In the genomic region with DNA sequence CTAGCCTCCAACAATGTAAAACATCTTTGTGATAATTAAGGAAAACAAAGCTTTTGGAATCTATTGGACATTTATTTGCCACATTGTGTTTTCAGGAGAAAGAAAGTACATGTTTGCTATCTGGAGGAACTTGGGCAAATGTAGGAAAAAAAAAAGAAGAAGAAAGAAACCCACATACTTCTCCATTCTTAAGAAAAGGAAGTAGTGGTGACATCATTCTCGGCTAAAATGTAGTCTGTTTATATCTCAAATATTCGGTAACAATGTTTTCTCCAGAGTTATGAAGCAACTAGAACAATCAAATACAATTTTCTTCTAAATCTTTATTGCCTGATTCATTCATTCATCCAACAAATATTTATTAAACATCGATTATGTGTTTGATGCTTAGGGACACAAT, we compare ENCODE assay signal across 11 cellular contexts. TPM values are rescaled to one million over a fixed set of nuclear protein-coding genes. Genes with fewer than 3 reads are reported as not detected.
DNase-seq lines count a peak whose midpoint lies in the region; ATAC-seq lines count a peak whose summit lies in the region.
"Had no signal": no experiment of that assay in that cellular context is flagged by ENCODE, and none has a peak within 500 bp of the region (broad histone marks: within the 10 kb centered on the region; RNA-seq: fewer than 3 reads in every experiment).

No MANE protein-coding gene starts in this region.

- peaks cover 2% of the 10 kb centered on the region for H3K79me1 ChIP-seq in mesendoderm (ENCODE audit: low read length)

- DNase-seq in activated naive CD4-positive, alpha-beta T cell treated with anti-CD3 and anti-CD28 coated beads for 36 hours, result no peak
- DNase-seq in activated naive CD4-positive, alpha-beta T cell treated with Interleukin-2 at 50 U/mL for 16 hours, result no peak
- DNase-seq in SIG-M5 treated with dmso at 0.1 percent for 504 hours (lab: John Stamatoyannopoulos, UW; ENCODE audit: unreplicated experiment) (peak; percentile 89), fibroblast of peridontal ligament (ENCODE audit: extremely low read depth) (peak; percentile 52), mesendoderm (no peak), Right ventricle myocardium inferior (ENCODE audit: missing footprints) (no peak)
- DNase-seq: endodermal cell, NCI-H1694 treated with DMSO at 0.1 percent for 48 hours, sigmoid colon had no signal

- peaks cover 20% of the 10 kb centered on the region for H3K36me3 Mint-ChIP-seq in activated naive CD4-positive, alpha-beta T cell treated with anti-CD3 and anti-CD28 coated beads for 36 hours (ENCODE audit: low read depth)

- H3K18ac ChIP-seq in mesendoderm (ENCODE audit: low read length), result no peak overlapping the region

- peak overlapping the region; percentile 100 for H3K27ac Mint-ChIP-seq in activated naive CD4-positive, alpha-beta T cell treated with anti-CD3 and anti-CD28 coated beads for 36 hours
- H3K27ac Mint-ChIP-seq: endodermal cell had no signal

- CTCF ChIA-PET in activated naive CD4-positive, alpha-beta T cell treated with anti-CD3 and anti-CD28 coated beads for 36 hours (lab: Charles Lee), result no interaction called here

- H3K36me3 ChIP-seq in subcutaneous abdominal adipose tissue (ENCODE audit: control insufficient read depth in 5 of 5, insufficient read depth in 5 of 5, low read length in 5 of 5) (no peaks in the 10 kb centered on the region), mesendoderm (ENCODE audit: control insufficient read depth, insufficient read depth, low read length) (no peaks in the 10 kb centered on the region)
- H3K36me3 ChIP-seq: sigmoid colon had no signal

- H3K27ac ChIP-seq in subcutaneous abdominal adipose tissue (ENCODE audit: low read depth, low read length) (peak overlapping the region; percentile 15), mesendoderm (ENCODE audit: low read depth, low read length) (no peak overlapping the region)

- peaks cover 2% of the 10 kb centered on the region for H3K9me3 Mint-ChIP-seq in activated naive CD4-positive, alpha-beta T cell treated with anti-CD3 and anti-CD28 coated beads for 36 hours
- H3K9me3 Mint-ChIP-seq: endodermal cell had no signal

- no CpG with 5 or more reads among the region's 3 CpGs for WGBS in mesendoderm (ENCODE audit: extremely low coverage, insufficient coverage, low lambda C conversion rate)

- no peak overlapping the region for H3K9ac ChIP-seq in subcutaneous abdominal adipose tissue (ENCODE audit: low read length in 5 of 5)
- H3K9ac ChIP-seq in mesendoderm (ENCODE audit: low read length), result no peak overlapping the region

- H3K27me3 Mint-ChIP-seq in activated naive CD4-positive, alpha-beta T cell treated with anti-CD3 and anti-CD28 coated beads for 36 hours (ENCODE audit: low read depth), result no peaks in the 10 kb centered on the region

- H3K9me3 ChIP-seq in subcutaneous abdominal adipose tissue (ENCODE audit: control insufficient read depth in 5 of 5, low read length in 5 of 5), result no peaks in the 10 kb centered on the region
- H3K9me3 ChIP-seq: sigmoid colon had no signal

- no peak overlapping the region for H4K5ac ChIP-seq in mesendoderm (ENCODE audit: low read length)

- no peak overlapping the region for H3K4ac ChIP-seq in mesendoderm (ENCODE audit: low read depth, low read length)

- H4K8ac ChIP-seq in mesendoderm (ENCODE audit: low read depth, low read length), result no peak overlapping the region

- no peak overlapping the region for H2AK5ac ChIP-seq in mesendoderm (ENCODE audit: low read length)

- H3K4me2 ChIP-seq in mesendoderm (ENCODE audit: low read length), result no peak overlapping the region

- no peak overlapping the region for H3K23ac ChIP-seq in mesendoderm (ENCODE audit: low read length)

- H3K4me3 ChIP-seq in subcutaneous abdominal adipose tissue (ENCODE audit: low read depth in 1 of 5, low read length in 5 of 5) (no peak overlapping the region), mesendoderm (ENCODE audit: low read length) (no peak overlapping the region)
- H3K4me3 ChIP-seq: sigmoid colon had no signal

- no peak overlapping the region for H3K56ac ChIP-seq in mesendoderm (ENCODE audit: low read length)

- H3K79me2 ChIP-seq in mesendoderm (ENCODE audit: control insufficient read depth, insufficient read depth, low read length), result peaks cover 9% of the 10 kb centered on the region

- H3K27me3 ChIP-seq in subcutaneous abdominal adipose tissue (ENCODE audit: control insufficient read depth in 5 of 5, insufficient read depth in 4 of 5, low read length in 5 of 5) (no peaks in the 10 kb centered on the region), mesendoderm (ENCODE audit: insufficient read depth, low read length, poor library complexity) (no peaks in the 10 kb centered on the region)
- H3K27me3 ChIP-seq: sigmoid colon had no signal

- no peak for ATAC-seq in GM18873 (IDR thresholded peaks at IDR 0.05; ENCODE audit: low FRiP score, unreplicated experiment)
- no peak for ATAC-seq in Right ventricle myocardium inferior

- H2BK120ac ChIP-seq in mesendoderm (ENCODE audit: low read depth, low read length), result no peak overlapping the region

- H3K4me1 Mint-ChIP-seq in activated naive CD4-positive, alpha-beta T cell treated with anti-CD3 and anti-CD28 coated beads for 36 hours (ENCODE audit: low read depth), result peaks cover 58% of the 10 kb centered on the region

- H2BK15ac ChIP-seq in mesendoderm (replicated peaks; ENCODE audit: low read depth), result no peak overlapping the region

- H3K4me1 ChIP-seq in subcutaneous abdominal adipose tissue (ENCODE audit: control insufficient read depth in 5 of 5, insufficient read depth in 5 of 5, low read length in 5 of 5) (peaks cover 0 to 28% (median 21%) of the 10 kb centered on the region in 5 donors), mesendoderm (ENCODE audit: control insufficient read depth, low read depth, low read length) (no peaks in the 10 kb centered on the region)

- no peak overlapping the region for H2BK5ac ChIP-seq in mesendoderm (ENCODE audit: low read length)

- intact Hi-C loops in activated naive CD4-positive, alpha-beta T cell treated with anti-CD3 and anti-CD28 coated beads for 36 hours (cut with micrococcal nuclease), result loop anchor here (2.0 to 10.0 kb wide), 4 partner anchors 101 to 559 kb away; no protein-coding TSS in a partner anchor
- intact Hi-C loops in Right ventricle myocardium inferior (cut with DNase I), result no loop called here

- peak overlapping the region; percentile 94 for H3K4me3 Mint-ChIP-seq in activated naive CD4-positive, alpha-beta T cell treated with anti-CD3 and anti-CD28 coated beads for 36 hours
- H3K4me3 Mint-ChIP-seq: endodermal cell had no signal

RNA-seq across cellular contexts. Expression of gene TGFBR2, which starts 2.3 kb away (rescaled TPM):
- 10 to 100 TPM; 57.8 to 58.1 TPM for total RNA-seq in activated naive CD4-positive, alpha-beta T cell treated with anti-CD3 and anti-CD28 coated beads for 36 hours
- 2.6 TPM for polyA plus RNA-seq in mesendoderm (2013, experiment 1 of 2)
- polyA plus RNA-seq in mesendoderm (2013, experiment 2 of 2), result 2.6 TPM
- 186 TPM for total RNA-seq in Right ventricle myocardium inferior

Comparison
In these comparisons a context has a peak if more than half of its experiments do, and no peak if none do; other contexts are left out.
1. DNase-seq: peak in SIG-M5 treated with dmso at 0.1 percent for 504 hours (single experiment) and fibroblast of peridontal ligament (single experiment); none in activated naive CD4-positive, alpha-beta T cell treated with anti-CD3 and anti-CD28 coated beads for 36 hours (single experiment), activated naive CD4-positive, alpha-beta T cell treated with Interleukin-2 at 50 U/mL for 16 hours (single experiment), mesendoderm (single experiment) and Right ventricle myocardium inferior (single experiment).